Comparison of ENCODE assay signal across 33 cellular contexts in genomic region chr17:64070213-64070612, GRCh38. TPM values are rescaled to one million over a fixed set of nuclear protein-coding genes. Genes with fewer than 3 reads are reported as not detected.
"Had no signal": no experiment of that assay in that cellular context is flagged by ENCODE, and none has a peak within 500 bp of the region (broad histone marks: within the 10 kb centered on the region; RNA-seq: fewer than 3 reads in every experiment).

No MANE protein-coding gene starts in this region.

- H3K4me3 Mint-ChIP-seq: activated CD4-positive, alpha-beta memory T cell treated with anti-CD3 and anti-CD28 coated beads for 36 hours; activated CD4-positive, alpha-beta T cell treated with anti-CD3 and anti-CD28 coated beads for 36 hours; activated CD4-positive, alpha-beta T cell treated with anti-CD3 and anti-CD28 coated beads, Interleukin-2, amount 10 ng/mL, durations not matched to agents 24 days and 14 days; activated CD8-positive, alpha-beta memory T cell treated with anti-CD3 and anti-CD28 coated beads, Interleukin-2, amount 10 ng/mL, durations not matched to agents 7 days and 5 days; activated CD8-positive, alpha-beta T cell treated with anti-CD3 and anti-CD28 coated beads, Interleukin-2, amount 10 ng/mL, durations not matched to agents 7 days and 5 days; activated naive CD4-positive, alpha-beta T cell treated with anti-CD3 and anti-CD28 coated beads for 36 hours; activated naive CD4-positive, alpha-beta T cell treated with anti-CD3 and anti-CD28 coated beads, Interleukin-2, amount 50 U/mL, for 24 hours; activated naive CD8-positive, alpha-beta T cell treated with anti-CD3 and anti-CD28 coated beads, Interleukin-2, amount 10 ng/mL, durations not matched to agents 7 days and 5 days; activated T-cell treated with anti-CD3 and anti-CD28 coated beads, Interleukin-2, amount 50 U/mL, for 24 hours; central memory CD8-positive, alpha-beta T cell; dendritic cell treated with granulocyte-macrophage colony-stimulating factor and Interleukin-4, amounts not matched to agents 40 ng/mL and 50 ng/mL, for 4 days; endodermal cell; T-cell; T-helper 1 cell treated with Interleukin-12 subunit alpha and Interleukin-12 subunit beta and Interleukin-4 antibody, amounts not matched to agents 30 μg/mL and 1 μg/mL, for 36 hours had no signal

- FAIRE-seq: astrocyte, bronchial epithelial cell had no signal

- H3K27ac ChIP-seq: brain microvascular endothelial cell, coronary artery, dorsolateral prefrontal cortex, esophagus muscularis mucosa, foreskin keratinocyte, gastrocnemius medialis, heart left ventricle had no signal

- DNase-seq: activated CD4-positive, alpha-beta memory T cell treated with anti-CD3 and anti-CD28 coated beads for 36 hours; activated CD4-positive, alpha-beta T cell treated with anti-CD3 and anti-CD28 coated beads for 36 hours; activated CD4-positive, alpha-beta T cell treated with anti-CD3 and anti-CD28 coated beads, Interleukin-2, amount 10 ng/mL, durations not matched to agents 24 days and 14 days; activated CD4-positive, CD25-positive, alpha-beta regulatory T cell; activated CD4-positive, CD25-positive, alpha-beta regulatory T cell treated with anti-CD3 and anti-CD28 coated beads, Interleukin-2, amount 50 U/mL, for 72 hours; activated CD8-positive, alpha-beta memory T cell treated with anti-CD3 and anti-CD28 coated beads, Interleukin-2, amount 10 ng/mL, durations not matched to agents 7 days and 5 days; activated CD8-positive, alpha-beta memory T cell treated with anti-CD3 and anti-CD28 coated beads, Interleukin-2, amount 50 U/mL, for 4 hours; activated CD8-positive, alpha-beta T cell treated with anti-CD3 and anti-CD28 coated beads, Interleukin-2, amount 10 ng/mL, durations not matched to agents 7 days and 5 days; activated effector memory CD4-positive, alpha-beta T cell treated with anti-CD3 and anti-CD28 coated beads, Interleukin-2, amount 50 U/mL, for 16 hours; activated naive CD4-positive, alpha-beta T cell treated with anti-CD3 and anti-CD28 coated beads for 36 hours; activated naive CD8-positive, alpha-beta T cell treated with anti-CD3 and anti-CD28 coated beads, Interleukin-2, amount 10 ng/mL, durations not matched to agents 7 days and 5 days; activated T-cell treated with anti-CD3 and anti-CD28 coated beads, Interleukin-2, amount 50 U/mL, for 24 hours; amniotic stem cell; anterior cingulate cortex; brain microvascular endothelial cell; dorsolateral prefrontal cortex; effector memory CD4-positive, alpha-beta T cell; endodermal cell; erythroblast; foreskin keratinocyte; gastrocnemius medialis; glutamatergic neuron; heart left ventricle; T-cell had no signal

- H3K27me3 ChIP-seq: brain microvascular endothelial cell, dorsolateral prefrontal cortex, esophagus muscularis mucosa, foreskin keratinocyte, gastrocnemius medialis, heart left ventricle had no signal

- H3K4me3 ChIP-seq: coronary artery, dorsolateral prefrontal cortex, esophagus muscularis mucosa, gastrocnemius medialis, heart left ventricle had no signal

- H3K27ac Mint-ChIP-seq: activated CD4-positive, alpha-beta memory T cell treated with anti-CD3 and anti-CD28 coated beads for 36 hours; activated CD4-positive, alpha-beta T cell treated with anti-CD3 and anti-CD28 coated beads for 36 hours; activated CD4-positive, alpha-beta T cell treated with anti-CD3 and anti-CD28 coated beads, Interleukin-2, amount 10 ng/mL, durations not matched to agents 24 days and 14 days; activated CD8-positive, alpha-beta memory T cell treated with anti-CD3 and anti-CD28 coated beads, Interleukin-2, amount 10 ng/mL, durations not matched to agents 7 days and 5 days; activated CD8-positive, alpha-beta T cell treated with anti-CD3 and anti-CD28 coated beads, Interleukin-2, amount 10 ng/mL, durations not matched to agents 7 days and 5 days; activated naive CD4-positive, alpha-beta T cell treated with anti-CD3 and anti-CD28 coated beads for 36 hours; activated naive CD4-positive, alpha-beta T cell treated with anti-CD3 and anti-CD28 coated beads, Interleukin-2, amount 50 U/mL, for 24 hours; activated naive CD8-positive, alpha-beta T cell treated with anti-CD3 and anti-CD28 coated beads, Interleukin-2, amount 10 ng/mL, durations not matched to agents 7 days and 5 days; activated T-cell treated with anti-CD3 and anti-CD28 coated beads, Interleukin-2, amount 50 U/mL, for 24 hours; activated T-helper 2 cell treated with anti-CD3 and anti-CD28 coated beads, Interferon-gamma antibody, Interleukin-2, Interleukin-4, amounts not matched to agents 10 μg/mL and 5 μg/mL and 100 μg/mL, durations not matched to agents 14 hours and 24 hours and 36 hours; dendritic cell treated with granulocyte-macrophage colony-stimulating factor and Interleukin-4, amounts not matched to agents 40 ng/mL and 50 ng/mL, for 4 days; endodermal cell had no signal

- H3K4me1 Mint-ChIP-seq: activated CD8-positive, alpha-beta memory T cell treated with anti-CD3 and anti-CD28 coated beads, Interleukin-2, amount 10 ng/mL, durations not matched to agents 7 days and 5 days; endodermal cell had no signal

- ATAC-seq: activated CD4-positive, alpha-beta T cell treated with anti-CD3 and anti-CD28 coated beads for 36 hours; activated CD8-positive, alpha-beta memory T cell treated with anti-CD3 and anti-CD28 coated beads, Interleukin-2, amount 10 ng/mL, durations not matched to agents 7 days and 5 days; activated CD8-positive, alpha-beta T cell treated with anti-CD3 and anti-CD28 coated beads, Interleukin-2, amount 10 ng/mL, durations not matched to agents 7 days and 5 days; foreskin keratinocyte; gastrocnemius medialis; heart left ventricle; T-cell had no signal

- H3K27me3 Mint-ChIP-seq: activated CD4-positive, alpha-beta memory T cell treated with anti-CD3 and anti-CD28 coated beads for 36 hours; activated CD4-positive, alpha-beta T cell treated with anti-CD3 and anti-CD28 coated beads for 36 hours; activated CD4-positive, alpha-beta T cell treated with anti-CD3 and anti-CD28 coated beads, Interleukin-2, amount 10 ng/mL, durations not matched to agents 24 days and 14 days; activated CD8-positive, alpha-beta memory T cell treated with anti-CD3 and anti-CD28 coated beads, Interleukin-2, amount 10 ng/mL, durations not matched to agents 7 days and 5 days; activated naive CD4-positive, alpha-beta T cell treated with anti-CD3 and anti-CD28 coated beads, Interleukin-2, amount 50 U/mL, for 24 hours; activated naive CD8-positive, alpha-beta T cell treated with anti-CD3 and anti-CD28 coated beads, Interleukin-2, amount 10 ng/mL, durations not matched to agents 7 days and 5 days; activated T-cell treated with anti-CD3 and anti-CD28 coated beads, Interleukin-2, amount 50 U/mL, for 24 hours; central memory CD8-positive, alpha-beta T cell; dendritic cell treated with granulocyte-macrophage colony-stimulating factor and Interleukin-4, amounts not matched to agents 40 ng/mL and 50 ng/mL, for 4 days; T-cell had no signal

- H3K9me3 Mint-ChIP-seq: activated naive CD8-positive, alpha-beta T cell treated with anti-CD3 and anti-CD28 coated beads, Interleukin-2, amount 10 ng/mL, durations not matched to agents 7 days and 5 days had no signal

- H3K4me1 ChIP-seq: foreskin keratinocyte had no signal

RNA-seq across cellular contexts. Expression of gene ICAM2, which starts 49.8 kb away (rescaled TPM):
- total RNA-seq: astrocyte had no signal
